ENCODE assay signal across 8 cellular contexts in genomic region chr6:110180228-110181008, GRCh38. TPM values are rescaled to one million over a fixed set of nuclear protein-coding genes. Genes with fewer than 3 reads are reported as not detected.
DNase-seq lines count a peak whose midpoint lies in the region; ATAC-seq and TF ChIP-seq lines count a peak whose summit lies in the region.

TSS of gene CDC40 (plus strand) at chr6:110180427. CDS start at chr6:110180445, 18 bp downstream.

- H3K4me3 ChIP-seq in Panc1 (ENCODE audit: low read depth in 2 of 2, low read length in 2 of 2) (peak within 1 kb of the TSS; percentile 80 to 90), vagina (peak within 1 kb of the TSS; percentile 86 to 91)

- BruUV-seq in Panc1 (replicated peaks; lab: Mats Ljungman, UMichigan): no TSS peak

- no peaks in the 10 kb centered on the region for H3K9me3 Mint-ChIP-seq in progenitor cell of endocrine pancreas (ENCODE audit: low read depth)

- H3K27me3 ChIP-seq in Panc1 (ENCODE audit: control insufficient read depth, insufficient read depth, low read length) (no peaks in the 10 kb centered on the region), vagina (no peaks in the 10 kb centered on the region)

- POLR2A ChIA-PET in Panc1 (lab: Charles Lee): interaction anchor here (0.7 kb wide), 1 partner anchor 172 kb away, joined by 4 read pairs; no protein-coding TSS in a partner anchor

- no peaks in the 10 kb centered on the region for H3K9me3 ChIP-seq in Panc1 (ENCODE audit: control insufficient read depth, insufficient read depth, low read depth, low read length)
- H3K9me3 ChIP-seq in vagina: no peaks in the 10 kb centered on the region

- intact Hi-C loops in Panc1 (cut with micrococcal nuclease; ENCODE audit: unreplicated experiment) (no loop called here), head of caudate nucleus (cut with DNase I) (loop anchor here (10.0 kb wide), 1 partner anchor 214 kb away; no protein-coding TSS in a partner anchor), vagina (cut with DNase I) (no loop called here)

- H3K4me1 Mint-ChIP-seq in progenitor cell of endocrine pancreas (ENCODE audit: low read depth): peaks cover 7% of the 10 kb centered on the region

- H3K36me3 ChIP-seq in Panc1 (ENCODE audit: control insufficient read depth, insufficient read depth, low read length) (peaks cover 5% of the 10 kb centered on the region), vagina (no peaks in the 10 kb centered on the region)

- peak within 1 kb of the TSS; percentile 91 for H3K27ac ChIP-seq in Panc1 (ENCODE audit: low read length)
- peak within 1 kb of the TSS; percentile 81 for H3K27ac ChIP-seq in vagina

- peak within 1 kb of the TSS; percentile 72 for H3K27ac Mint-ChIP-seq in progenitor cell of endocrine pancreas

- TF ChIP-seq CTCF in Panc1 (IDR thresholded peaks at IDR 0.05) (no peak), progenitor cell of endocrine pancreas (IDR thresholded peaks at IDR 0.05; ENCODE audit: unreplicated experiment) (no peak), vagina (IDR thresholded peaks at IDR 0.05) (peak in 1 of 3 experiments; percentile 19)

- peak; percentile 49 for DNase-seq in AG08396 (ENCODE audit: low spot score)
- no peak for DNase-seq in Panc1 (ENCODE audit: low read depth, low spot score)
- peak; percentile 53 for DNase-seq in activated effector memory CD4-positive, alpha-beta T cell treated with Interleukin-2 at 50 U/mL for 16 hours
- peak; percentile 44 to 88 (median 74) for DNase-seq in head of caudate nucleus
- peak; percentile 14 for DNase-seq in progenitor cell of endocrine pancreas (ENCODE audit: low spot score, unreplicated experiment)
- peak in 1 of 2 donors; percentile 91 for DNase-seq in vagina (ENCODE audit: extremely low spot score in 2 of 2)

- ATAC-seq in GM18907 (IDR thresholded peaks at IDR 0.05; ENCODE audit: unreplicated experiment) (peak; percentile 67), HG03135 (IDR thresholded peaks at IDR 0.05; ENCODE audit: unreplicated experiment) (peak; percentile 41), Panc1 (peak; percentile 61)

- CTCF ChIA-PET in Panc1 (lab: Charles Lee): no interaction called here

- no peak for TF ChIP-seq POLR2A in vagina (IDR thresholded peaks at IDR 0.05)

- no peak within 1 kb of the TSS for H3K4me3 Mint-ChIP-seq in progenitor cell of endocrine pancreas (ENCODE audit: low read depth)

- H3K4me1 ChIP-seq in Panc1 (ENCODE audit: control insufficient read depth, insufficient read depth, low read length) (peaks cover 44% of the 10 kb centered on the region), vagina (peaks cover 40% of the 10 kb centered on the region)

- in situ Hi-C loops in Panc1 (cut with HindIII; ENCODE audit: low pct_unique_long_range_greater_than_20kb, low sequenced_read_pairs): no loop called here

- no peaks in the 10 kb centered on the region for H3K36me3 Mint-ChIP-seq in progenitor cell of endocrine pancreas (ENCODE audit: insufficient read depth)

- H3K27me3 Mint-ChIP-seq in progenitor cell of endocrine pancreas: no peaks in the 10 kb centered on the region

RNA-seq across cellular contexts. Expression of gene CDC40, which starts in this region (rescaled TPM):
- total RNA-seq in Panc1 (2021; ENCODE audit: unreplicated experiment) (37.0 TPM), progenitor cell of endocrine pancreas (21.5 and 24.9 TPM in 2 replicates), vagina (17.4 TPM)
- polyA plus RNA-seq in Panc1 (2012; ENCODE audit: insufficient read length): 17.9 TPM
